12 cellular contexts compared by ENCODE assay signal in genomic region chr3:46565113-46565490, GRCh38. TPM values are rescaled to one million over a fixed set of nuclear protein-coding genes. Genes with fewer than 3 reads are reported as not detected.
A peak's percentile ranks its signal among the peaks of the same experiment; 100 is the strongest.
DNase-seq lines count a peak whose midpoint lies in the region; ATAC-seq and TF ChIP-seq lines count a peak whose summit lies in the region.
"Had no signal": no experiment of that assay in that cellular context is flagged by ENCODE, and none has a peak within 500 bp of the region (broad histone marks: within the 10 kb centered on the region; RNA-seq: fewer than 3 reads in every experiment).

No MANE protein-coding gene starts in this region.

- POLR2A ChIA-PET in CD8-positive, alpha-beta memory T cell (lab: Charles Lee) = no interaction called here
- POLR2A ChIA-PET in T-cell (lab: Charles Lee) = no interaction called here

- peaks cover 0 to 11% (median 4%) of the 10 kb centered on the region in 3 donors for H3K36me3 Mint-ChIP-seq in CD8-positive, alpha-beta memory T cell
- H3K36me3 Mint-ChIP-seq in T-cell (no peaks in the 10 kb centered on the region), progenitor cell of endocrine pancreas (ENCODE audit: insufficient read depth) (peaks cover 1% of the 10 kb centered on the region)

- no peak overlapping the region for H3K4me3 ChIP-seq in CD8-positive, alpha-beta memory T cell (ENCODE audit: low read length)
- H3K4me3 ChIP-seq in left ventricle myocardium inferior = peak overlapping the region; percentile 78
- H3K4me3 ChIP-seq: K562 had no signal

- intact Hi-C loops in left ventricle myocardium inferior (cut with micrococcal nuclease) = no loop called here

- CTCF ChIA-PET in CD8-positive, alpha-beta memory T cell (lab: Charles Lee) = interaction anchor here (0.9 to 3.6 kb wide), 2 partner anchors 69 to 77 kb away, joined by 4 to 21 read pairs; no protein-coding TSS in a partner anchor
- CTCF ChIA-PET in T-cell (lab: Charles Lee) = interaction anchor here in 1 of 2 donors (0.9 to 1.5 kb wide), 2 partner anchors 65 to 76 kb away, joined by 3 read pairs; no protein-coding TSS in a partner anchor

- H3K27me3 Mint-ChIP-seq in CD8-positive, alpha-beta memory T cell = peaks cover 6 to 31% of the 10 kb centered on the region in 2 donors
- H3K27me3 Mint-ChIP-seq in T-cell (peaks cover 13 to 23% of the 10 kb centered on the region in 2 donors), progenitor cell of endocrine pancreas (peaks cover 53% of the 10 kb centered on the region)

- peaks cover 14% of the 10 kb centered on the region for H3K27me3 ChIP-seq in CD8-positive, alpha-beta memory T cell (ENCODE audit: insufficient read depth, low read length, poor library complexity, severe bottlenecking)
- H3K27me3 ChIP-seq in left ventricle myocardium inferior (ENCODE audit: low read depth) = peaks cover 7% of the 10 kb centered on the region

- no peaks in the 10 kb centered on the region for H3K9me3 ChIP-seq in CD8-positive, alpha-beta memory T cell (ENCODE audit: low read length)
- peaks cover 14% of the 10 kb centered on the region for H3K9me3 ChIP-seq in left ventricle myocardium inferior (replicated peaks)

- H3K4me1 Mint-ChIP-seq in CD8-positive, alpha-beta memory T cell = peaks cover 5 to 20% (median 15%) of the 10 kb centered on the region in 3 donors
- peaks cover 12 to 18% (median 14%) of the 10 kb centered on the region in 3 donors for H3K4me1 Mint-ChIP-seq in T-cell
- peaks cover 9% of the 10 kb centered on the region for H3K4me1 Mint-ChIP-seq in progenitor cell of endocrine pancreas (ENCODE audit: low read depth)

- no peaks in the 10 kb centered on the region for H3K9me3 Mint-ChIP-seq in CD8-positive, alpha-beta memory T cell
- H3K9me3 Mint-ChIP-seq in T-cell (no peaks in the 10 kb centered on the region), progenitor cell of endocrine pancreas (ENCODE audit: low read depth) (peaks cover 7% of the 10 kb centered on the region)

- no peak for ATAC-seq in T-cell (replicated peaks in 1 of 4)
- no peak for ATAC-seq in GM21825 (IDR thresholded peaks at IDR 0.05; ENCODE audit: unreplicated experiment)

- H3K4me1 ChIP-seq in CD8-positive, alpha-beta memory T cell (ENCODE audit: insufficient read depth, low read length) = peaks cover 10% of the 10 kb centered on the region
- peaks cover 44% of the 10 kb centered on the region for H3K4me1 ChIP-seq in left ventricle myocardium inferior

- H3K27ac ChIP-seq in CD8-positive, alpha-beta memory T cell (ENCODE audit: low read depth, low read length) = no peak overlapping the region
- peak overlapping the region; percentile 97 for H3K27ac ChIP-seq in left ventricle myocardium inferior (replicated peaks)

- H3K4me3 Mint-ChIP-seq in CD8-positive, alpha-beta memory T cell = peak overlapping the region; percentile 48 to 80 (median 52)
- H3K4me3 Mint-ChIP-seq in T-cell = peak overlapping the region; percentile 73 to 79 (median 79)
- H3K4me3 Mint-ChIP-seq in progenitor cell of endocrine pancreas (ENCODE audit: low read depth) = peak overlapping the region; percentile 71

- H3K36me3 ChIP-seq in CD8-positive, alpha-beta memory T cell (ENCODE audit: insufficient read depth, low read length) = no peaks in the 10 kb centered on the region
- H3K36me3 ChIP-seq in left ventricle myocardium inferior = no peaks in the 10 kb centered on the region

- peak overlapping the region in 1 of 8 donors; percentile 41 for H3K27ac Mint-ChIP-seq in CD8-positive, alpha-beta memory T cell
- H3K27ac Mint-ChIP-seq in T-cell (no peak overlapping the region), progenitor cell of endocrine pancreas (no peak overlapping the region)

- no peak for DNase-seq in CD8-positive, alpha-beta memory T cell
- DNase-seq in T-cell (no peak), left ventricle myocardium inferior (peak; percentile 28), progenitor cell of endocrine pancreas (ENCODE audit: low spot score, unreplicated experiment) (no peak), NCI-H1048 (lab: John Stamatoyannopoulos, UW) (no peak), cerebellar nuclear complex (lab: John Stamatoyannopoulos, UW) (no peak), NCI-H146 (lab: John Stamatoyannopoulos, UW) (no peak)
- DNase-seq: aorta, DMS153 had no signal

- TF ChIP-seq CTCF in left ventricle myocardium inferior (IDR thresholded peaks at IDR 0.05; ENCODE audit: borderline replicate concordance) = no peak
- TF ChIP-seq CTCF in progenitor cell of endocrine pancreas (IDR thresholded peaks at IDR 0.05; ENCODE audit: unreplicated experiment) = no peak

RNA-seq across cellular contexts. Expression of gene LRRC2, which starts 1.0 kb away (rescaled TPM):
- total RNA-seq in CD8-positive, alpha-beta memory T cell = under 1 TPM; 0.04 TPM
- polyA plus RNA-seq in CD8-positive, alpha-beta memory T cell = not detected
- total RNA-seq in T-cell = 1 to 10 TPM in 3 of 5 donors, under 1 TPM in 2; 0.30 to 1.9 (median 1.0) TPM
- 114 TPM for total RNA-seq in left ventricle myocardium inferior
- total RNA-seq in progenitor cell of endocrine pancreas = not detected in 2 replicates
- total RNA-seq: K562 had no signal

RNA-seq across cellular contexts. Expression of gene FAM240A, which starts 47.2 kb away (rescaled TPM):
- total RNA-seq in CD8-positive, alpha-beta memory T cell = not detected
- not detected for polyA plus RNA-seq in CD8-positive, alpha-beta memory T cell
- total RNA-seq in T-cell (not detected), left ventricle myocardium inferior (not detected), progenitor cell of endocrine pancreas (not detected in 2 replicates)
- total RNA-seq: aorta, K562, sciatic nerve had no signal
- polyA plus RNA-seq: aorta, K562 had no signal

Comparison
In these comparisons a context has a peak if more than half of its experiments do, and no peak if none do; other contexts are left out.
1. RNA of gene LRRC2, which starts 1.0 kb away (total RNA-seq): 114 TPM in left ventricle myocardium inferior (single experiment); 0.30 to 1.9 TPM in T-cell, not detected in progenitor cell of endocrine pancreas and 0.04 TPM in CD8-positive, alpha-beta memory T cell; every median in the first group is over 10 times any median in the second.
2. Peak in every context shown above with its lines, with median percentiles within 50 percentile points of each other: H3K4me3 Mint-ChIP-seq.